Comparison of ENCODE assay signal across 29 cellular contexts in the genomic region with DNA sequence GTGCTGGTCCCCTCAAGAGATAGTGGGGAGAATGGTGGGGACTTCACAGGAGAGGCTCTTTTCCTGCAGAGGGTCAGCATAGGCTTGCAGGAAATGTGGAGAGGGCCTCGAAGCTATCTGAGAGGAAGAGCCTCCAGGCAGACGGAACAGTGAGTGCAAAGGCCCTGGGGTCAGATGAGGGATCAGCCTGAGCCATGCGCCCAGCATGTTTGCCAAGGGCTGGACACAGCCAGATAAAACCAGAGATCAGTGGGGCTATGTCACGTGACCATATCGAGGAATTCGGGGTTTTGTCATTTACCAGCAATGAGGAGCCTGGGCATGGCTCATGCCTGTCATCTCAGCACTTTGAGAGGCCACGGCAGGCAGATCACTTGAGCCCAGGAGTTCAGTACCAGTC. TPM values are rescaled to one million over a fixed set of nuclear protein-coding genes. Genes with fewer than 3 reads are reported as not detected.
"Had no signal": no experiment of that assay in that cellular context is flagged by ENCODE, and none has a peak within 500 bp of the region (broad histone marks: within the 10 kb centered on the region; RNA-seq: fewer than 3 reads in every experiment).

No MANE protein-coding gene starts in this region.

- H3K27me3 ChIP-seq: hepatocyte, neural progenitor cell, neutrophil, ovary, sigmoid colon, spleen, suprapubic skin, upper lobe of right lung had no signal

- H3K27ac Mint-ChIP-seq: mesothelial cell of epicardium; naive B cell; natural killer cell; nephron progenitor cell; stimulated activated effector memory CD8-positive, alpha-beta T cell treated with anti-CD3 and anti-CD28 coated beads, Interleukin-12 subunit alpha, Interleukin-12 subunit beta, amount 100 ng/mL, for 72 hours; stimulated activated naive CD8-positive, alpha-beta T cell treated with anti-CD3 and anti-CD28 coated beads, Interleukin-15, Interleukin-2, amounts not matched to agents 100 ng/mL and 50 ng/mL, for 24 hours had no signal

- H3K36me3 Mint-ChIP-seq: mesothelial cell of epicardium; naive B cell; natural killer cell; neural progenitor cell; stimulated activated effector memory CD8-positive, alpha-beta T cell treated with anti-CD3 and anti-CD28 coated beads, Interleukin-12 subunit alpha, Interleukin-12 subunit beta, amount 100 ng/mL, for 72 hours had no signal

- H3K79me2 ChIP-seq: hepatocyte had no signal

- H3K4me1 ChIP-seq: left ventricle myocardium inferior, neural progenitor cell, prostate gland, sigmoid colon, suprapubic skin, tibial artery, upper lobe of right lung had no signal

- H3K4me3 ChIP-seq: hepatocyte, left ventricle myocardium inferior, lung, neural progenitor cell, ovary, prostate gland, sigmoid colon, spleen, suprapubic skin, thoracic aorta, tibial artery, upper lobe of right lung had no signal

- H3K9ac ChIP-seq: neural progenitor cell had no signal

- H3K4me1 Mint-ChIP-seq: mesothelial cell of epicardium had no signal

- ATAC-seq: natural killer cell; right cardiac atrium; stimulated activated effector memory CD8-positive, alpha-beta T cell treated with anti-CD3 and anti-CD28 coated beads, Interleukin-12 subunit alpha, Interleukin-12 subunit beta, amount 100 ng/mL, for 72 hours; upper lobe of right lung had no signal

- H3K27ac ChIP-seq: hepatocyte, left ventricle myocardium inferior, neural progenitor cell, neutrophil, ovary, prostate gland, sigmoid colon, spleen, suprapubic skin, thoracic aorta, tibial artery, upper lobe of right lung had no signal

- H2AFZ ChIP-seq: hepatocyte, neural progenitor cell had no signal

- H3K4me3 Mint-ChIP-seq: mesothelial cell of epicardium; naive B cell; natural killer cell; nephron progenitor cell; neural progenitor cell; stimulated activated effector memory CD8-positive, alpha-beta T cell treated with anti-CD3 and anti-CD28 coated beads, Interleukin-12 subunit alpha, Interleukin-12 subunit beta, amount 100 ng/mL, for 72 hours; stimulated activated naive CD8-positive, alpha-beta T cell treated with anti-CD3 and anti-CD28 coated beads, Interleukin-15, Interleukin-2, amounts not matched to agents 100 ng/mL and 50 ng/mL, for 24 hours had no signal

- H3K4me2 ChIP-seq: hepatocyte, neural progenitor cell had no signal

- H3K36me3 ChIP-seq: left ventricle myocardium inferior, neural progenitor cell, neutrophil, ovary, prostate gland, sigmoid colon, spleen, suprapubic skin, thoracic aorta, tibial artery, upper lobe of right lung had no signal

- H3K9me3 ChIP-seq: left ventricle myocardium inferior, neutrophil, ovary, prostate gland, sigmoid colon, spleen, suprapubic skin, thoracic aorta, tibial artery, upper lobe of right lung had no signal

- H3K9me3 Mint-ChIP-seq: mesothelial cell of epicardium; naive B cell; natural killer cell; nephron progenitor cell; neural progenitor cell; stimulated activated effector memory CD8-positive, alpha-beta T cell treated with anti-CD3 and anti-CD28 coated beads, Interleukin-12 subunit alpha, Interleukin-12 subunit beta, amount 100 ng/mL, for 72 hours; stimulated activated naive CD8-positive, alpha-beta T cell treated with anti-CD3 and anti-CD28 coated beads, Interleukin-15, Interleukin-2, amounts not matched to agents 100 ng/mL and 50 ng/mL, for 24 hours had no signal

- FAIRE-seq: small intestine, urothelium cell line had no signal

- H3K27me3 Mint-ChIP-seq: stimulated activated naive CD8-positive, alpha-beta T cell treated with anti-CD3 and anti-CD28 coated beads, Interleukin-15, Interleukin-2, amounts not matched to agents 100 ng/mL and 50 ng/mL, for 24 hours had no signal

- DNase-seq: islet precursor cell; left ventricle myocardium inferior; mesendoderm; naive B cell; natural killer cell; nephron progenitor cell; occipital lobe; ovary; retina; right cardiac atrium; sigmoid colon; small intestine; spleen; stimulated activated CD4-positive, alpha-beta T cell treated with anti-CD3 and anti-CD28 coated beads, Interleukin-4, amount 100 ng/mL, for 24 hours; stimulated activated naive CD4-positive, alpha-beta T cell; tibial artery; upper lobe of right lung had no signal

RNA-seq across cellular contexts. Expression of gene UTS2, which starts 6.5 kb away (rescaled TPM):
- total RNA-seq: hepatocyte, kidney epithelial cell, left ventricle myocardium inferior, mesothelial cell of epicardium, occipital lobe, ovary, prostate gland, right cardiac atrium, sigmoid colon, suprapubic skin, thoracic aorta, upper lobe of right lung had no signal
